7 cellular contexts compared by ENCODE assay signal in the genomic region with DNA sequence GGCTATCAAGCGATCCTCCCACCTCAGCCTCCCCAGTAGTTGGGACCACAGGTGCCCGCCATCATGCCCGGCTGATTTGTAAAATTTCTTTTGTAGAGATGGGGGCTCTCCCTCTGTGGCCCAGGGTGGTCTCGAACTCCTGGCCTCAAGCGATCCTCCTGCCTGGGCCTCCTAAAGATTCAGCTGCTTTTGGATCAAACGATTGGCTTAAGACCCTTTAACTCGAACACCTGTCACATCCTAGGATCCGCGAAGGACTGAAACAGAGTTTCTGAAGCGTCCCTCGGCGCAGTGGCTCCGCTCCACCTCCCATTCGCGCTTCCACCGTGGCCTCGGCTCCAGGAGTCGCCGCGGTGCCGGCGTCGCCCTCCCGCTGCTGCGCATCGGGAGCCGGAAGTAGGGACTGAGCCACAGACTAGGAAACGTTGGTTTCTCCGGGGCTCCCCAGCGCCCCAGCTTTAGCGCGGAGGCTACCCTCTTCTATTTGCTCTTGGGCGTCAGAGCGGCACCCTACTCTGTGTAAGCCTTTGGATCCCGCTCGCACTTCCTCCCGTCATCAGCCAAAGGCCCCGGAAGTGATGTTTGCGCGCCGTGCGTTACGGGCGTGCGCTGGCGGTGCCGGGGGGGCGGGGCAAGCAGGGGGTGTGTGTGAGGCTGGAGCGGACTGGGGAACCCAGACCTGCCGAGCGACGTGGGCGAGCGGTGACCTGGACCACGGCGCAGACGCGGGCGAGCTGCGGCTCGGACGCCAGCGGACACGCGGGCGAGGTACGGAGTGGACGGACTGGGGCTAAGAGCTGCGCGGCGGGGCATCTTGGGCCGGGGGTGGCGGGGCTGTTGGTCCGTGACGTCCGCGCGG.
DNase-seq lines count a peak whose midpoint lies in the region; ATAC-seq and TF ChIP-seq lines count a peak whose summit lies in the region.

No MANE protein-coding gene starts in this region.

- H3K4me3 ChIP-seq in retinal pigment epithelial cell (ENCODE audit: low read length): peak overlapping the region; percentile 84

- no peak for TF ChIP-seq CTCF in retinal pigment epithelial cell (conservative IDR thresholded peaks at IDR 0.05; ENCODE audit: low read depth, low read length)

- DNase-seq in NCI-H2029 (lab: John Stamatoyannopoulos, UW) (peak; percentile 94), T-helper 9 cell (peak; percentile 97), astrocyte of the hippocampus (ENCODE audit: low read depth, low spot score) (peak; percentile 98), hypothalamus (lab: John Stamatoyannopoulos, UW) (peak; percentile 55 to 97 (median 93)), retinal pigment epithelial cell (ENCODE audit: low read depth) (peak; percentile 81)

- ATAC-seq in GM18508 (IDR thresholded peaks at IDR 0.05; ENCODE audit: insufficient read depth, unreplicated experiment): peak; percentile 83
- peak; percentile 96 for ATAC-seq in HG02981 (IDR thresholded peaks at IDR 0.05; ENCODE audit: unreplicated experiment)

Comparison
In these comparisons a context has a peak if more than half of its experiments do, and no peak if none do; other contexts are left out.
1. Peak in every context shown above with its lines: DNase-seq, ATAC-seq and H3K4me3 ChIP-seq.